Comparison of ENCODE assay signal across 24 cellular contexts in genomic region chr7:150781961-150782360, GRCh38. TPM values are rescaled to one million over a fixed set of nuclear protein-coding genes. Genes with fewer than 3 reads are reported as not detected.
"Had no signal": no experiment of that assay in that cellular context is flagged by ENCODE, and none has a peak within 500 bp of the region (broad histone marks: within the 10 kb centered on the region; RNA-seq: fewer than 3 reads in every experiment).

No MANE protein-coding gene starts in this region.

- H3K4me3 ChIP-seq: gastroesophageal sphincter, heart left ventricle, left lung, tibial nerve had no signal

- H3K27me3 Mint-ChIP-seq: activated naive CD8-positive, alpha-beta T cell treated with anti-CD3 and anti-CD28 coated beads, Interleukin-2, amount 50 U/mL, for 24 hours had no signal

- H3K27ac Mint-ChIP-seq: activated CD4-positive, alpha-beta T cell treated with anti-CD3 and anti-CD28 coated beads, Interleukin-2, amount 10 ng/mL, durations not matched to agents 7 days and 5 days; activated CD8-positive, alpha-beta T cell treated with anti-CD3 and anti-CD28 coated beads, Interleukin-2, amount 10 ng/mL, durations not matched to agents 7 days and 5 days; activated naive CD4-positive, alpha-beta T cell treated with anti-CD3 and anti-CD28 coated beads, Interleukin-2, amount 10 ng/mL, durations not matched to agents 7 days and 5 days; activated naive CD8-positive, alpha-beta T cell treated with anti-CD3 and anti-CD28 coated beads, Interleukin-2, amount 50 U/mL, for 24 hours; stimulated activated naive B cell treated with anti-CD40 and anti-IgM and Interleukin-4, amounts not matched to agents 10 μg/mL and 1 μg/mL and 100 μg/mL, for 72 hours had no signal

- H3K36me3 ChIP-seq: gastroesophageal sphincter, heart left ventricle, left lung, tibial nerve had no signal

- H3K36me3 Mint-ChIP-seq: activated naive CD4-positive, alpha-beta T cell treated with anti-CD3 and anti-CD28 coated beads, Interleukin-2, amount 10 ng/mL, durations not matched to agents 7 days and 5 days; brain; naive thymus-derived CD8-positive, alpha-beta T cell; stimulated activated naive B cell treated with anti-CD40 and anti-IgM and Interleukin-4, amounts not matched to agents 10 μg/mL and 1 μg/mL and 100 μg/mL, for 72 hours had no signal

- H3K4me1 ChIP-seq: parathyroid adenoma had no signal

- H3K27ac ChIP-seq: gastroesophageal sphincter, parathyroid adenoma had no signal

- DNase-seq: activated CD4-positive, alpha-beta T cell treated with anti-CD3 and anti-CD28 coated beads, Interleukin-2, amount 10 ng/mL, durations not matched to agents 7 days and 5 days; activated CD8-positive, alpha-beta T cell treated with anti-CD3 and anti-CD28 coated beads, Interleukin-2, amount 10 ng/mL, durations not matched to agents 7 days and 5 days; activated effector memory CD4-positive, alpha-beta T cell treated with Interleukin-2 at 50 U/mL for 16 hours; activated naive CD4-positive, alpha-beta T cell treated with anti-CD3 and anti-CD28 coated beads, Interleukin-2, amount 10 ng/mL, durations not matched to agents 7 days and 5 days; activated naive CD8-positive, alpha-beta T cell treated with anti-CD3 and anti-CD28 coated beads, Interleukin-2, amount 50 U/mL, for 24 hours; activated T-cell treated with anti-CD3 and anti-CD28 coated beads, Interleukin-2, amount 50 U/mL, for 4 hours; anterior cingulate cortex; caudate nucleus; erythroblast; heart left ventricle; kidney; left lung; naive thymus-derived CD8-positive, alpha-beta T cell; stimulated activated naive B cell treated with anti-CD40 and anti-IgM and Interleukin-4, amounts not matched to agents 10 μg/mL and 1 μg/mL and 100 μg/mL, for 72 hours; substantia nigra; T-helper 1 cell; T-helper 9 cell had no signal

- FAIRE-seq: colon, endometrium, kidney had no signal

- ATAC-seq: activated CD8-positive, alpha-beta T cell treated with anti-CD3 and anti-CD28 coated beads, Interleukin-2, amount 10 ng/mL, durations not matched to agents 7 days and 5 days; activated naive CD8-positive, alpha-beta T cell treated with anti-CD3 and anti-CD28 coated beads, Interleukin-2, amount 50 U/mL, for 24 hours; activated T-cell treated with anti-CD3 and anti-CD28 coated beads, Interleukin-2, amount 50 U/mL, for 4 hours; gastroesophageal sphincter; heart left ventricle; naive thymus-derived CD8-positive, alpha-beta T cell; sciatic nerve; stimulated activated naive B cell treated with anti-CD40 and anti-IgM and Interleukin-4, amounts not matched to agents 10 μg/mL and 1 μg/mL and 100 μg/mL, for 72 hours had no signal

- H3K9me3 Mint-ChIP-seq: activated CD4-positive, alpha-beta T cell treated with anti-CD3 and anti-CD28 coated beads, Interleukin-2, amount 10 ng/mL, durations not matched to agents 7 days and 5 days; activated naive CD4-positive, alpha-beta T cell treated with anti-CD3 and anti-CD28 coated beads, Interleukin-2, amount 10 ng/mL, durations not matched to agents 7 days and 5 days; activated naive CD8-positive, alpha-beta T cell treated with anti-CD3 and anti-CD28 coated beads, Interleukin-2, amount 50 U/mL, for 24 hours; activated T-cell treated with anti-CD3 and anti-CD28 coated beads, Interleukin-2, amount 50 U/mL, for 4 hours; brain; naive thymus-derived CD8-positive, alpha-beta T cell; stimulated activated naive B cell treated with anti-CD40 and anti-IgM and Interleukin-4, amounts not matched to agents 10 μg/mL and 1 μg/mL and 100 μg/mL, for 72 hours had no signal

- H3K27me3 ChIP-seq: gastroesophageal sphincter, heart left ventricle, left lung, tibial nerve had no signal

- H3K9ac ChIP-seq: parathyroid adenoma had no signal

- H3K9me3 ChIP-seq: gastroesophageal sphincter, heart left ventricle, left lung, tibial nerve had no signal

- H2AFZ ChIP-seq: parathyroid adenoma had no signal

- H3K4me3 Mint-ChIP-seq: activated CD4-positive, alpha-beta T cell treated with anti-CD3 and anti-CD28 coated beads, Interleukin-2, amount 10 ng/mL, durations not matched to agents 7 days and 5 days; activated CD8-positive, alpha-beta T cell treated with anti-CD3 and anti-CD28 coated beads, Interleukin-2, amount 10 ng/mL, durations not matched to agents 7 days and 5 days; activated naive CD4-positive, alpha-beta T cell treated with anti-CD3 and anti-CD28 coated beads, Interleukin-2, amount 10 ng/mL, durations not matched to agents 7 days and 5 days; activated naive CD8-positive, alpha-beta T cell treated with anti-CD3 and anti-CD28 coated beads, Interleukin-2, amount 50 U/mL, for 24 hours; activated T-cell treated with anti-CD3 and anti-CD28 coated beads, Interleukin-2, amount 50 U/mL, for 4 hours; brain; naive thymus-derived CD8-positive, alpha-beta T cell; stimulated activated naive B cell treated with anti-CD40 and anti-IgM and Interleukin-4, amounts not matched to agents 10 μg/mL and 1 μg/mL and 100 μg/mL, for 72 hours had no signal

RNA-seq across cellular contexts. Expression of gene TMEM176B, which starts 18.2 kb away (rescaled TPM):
- total RNA-seq: activated CD4-positive, alpha-beta T cell treated with anti-CD3 and anti-CD28 coated beads, Interleukin-2, amount 10 ng/mL, durations not matched to agents 7 days and 5 days; activated CD8-positive, alpha-beta T cell treated with anti-CD3 and anti-CD28 coated beads, Interleukin-2, amount 10 ng/mL, durations not matched to agents 7 days and 5 days; naive thymus-derived CD8-positive, alpha-beta T cell had no signal

RNA-seq across cellular contexts. Expression of gene TMEM176A, which starts 18.6 kb away (rescaled TPM):
- total RNA-seq: activated CD4-positive, alpha-beta T cell treated with anti-CD3 and anti-CD28 coated beads, Interleukin-2, amount 10 ng/mL, durations not matched to agents 7 days and 5 days; activated CD8-positive, alpha-beta T cell treated with anti-CD3 and anti-CD28 coated beads, Interleukin-2, amount 10 ng/mL, durations not matched to agents 7 days and 5 days had no signal
